22 cellular contexts compared by ENCODE assay signal in the genomic region with DNA sequence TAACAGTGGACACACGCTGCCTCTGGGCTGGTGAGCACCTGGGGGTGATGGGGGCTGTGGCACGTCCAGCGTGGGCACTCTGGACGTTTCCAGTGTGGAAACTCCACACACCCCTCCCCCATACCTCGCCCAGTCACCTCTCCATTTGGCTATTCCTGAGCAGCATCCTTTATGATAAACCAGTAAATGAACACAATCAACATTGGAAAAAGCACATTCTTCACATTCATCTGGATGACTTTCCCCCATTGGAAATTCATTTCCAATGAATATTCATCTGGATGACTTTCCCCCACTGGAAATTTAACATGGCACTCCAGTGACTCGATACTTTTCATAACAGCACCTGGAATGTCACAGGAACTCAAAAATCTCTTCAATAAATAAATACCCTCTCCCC.
DNase-seq lines count a peak whose midpoint lies in the region; ATAC-seq and TF ChIP-seq lines count a peak whose summit lies in the region.
"Had no signal": no experiment of that assay in that cellular context is flagged by ENCODE, and none has a peak within 500 bp of the region (broad histone marks: within the 10 kb centered on the region; RNA-seq: fewer than 3 reads in every experiment).

No MANE protein-coding gene starts in this region.

- H3K23me2 ChIP-seq in H9 (ENCODE audit: insufficient read length, low read depth, low read length, poor library complexity, severe bottlenecking) = no peaks in the 10 kb centered on the region

- H3K27ac ChIP-seq in BLaER1 = no peak overlapping the region
- H3K27ac ChIP-seq in H9 (ENCODE audit: insufficient read length, low read depth, low read length) = no peak overlapping the region
- no peak overlapping the region for H3K27ac ChIP-seq in endodermal cell (ENCODE audit: low read depth, low read length)
- H3K27ac ChIP-seq: SJSA1 had no signal

- no peak for TF ChIP-seq CTCF in H9 (conservative IDR thresholded peaks at IDR 0.05)
- TF ChIP-seq CTCF in endodermal cell (conservative IDR thresholded peaks at IDR 0.05) = no peak
- TF ChIP-seq CTCF in neural crest cell (conservative IDR thresholded peaks at IDR 0.05) = no peak
- TF ChIP-seq CTCF in GM13976 (IDR thresholded peaks at IDR 0.05; ENCODE audit: borderline replicate concordance, control extremely low read depth, extremely low read depth, insufficient read depth, missing control alignments) = no peak

- in situ Hi-C loops in GM13976 (cut with MboI; ENCODE audit: low sequenced_read_pairs, unreplicated experiment) = no loop called here

- no peak overlapping the region for H4K91ac ChIP-seq in H9 (ENCODE audit: insufficient read length, low read depth, low read length)

- no peaks in the 10 kb centered on the region for H3K27me3 Mint-ChIP-seq in H9 (ENCODE audit: low read depth)
- no peaks in the 10 kb centered on the region for H3K27me3 Mint-ChIP-seq in endodermal cell (ENCODE audit: insufficient read depth)
- H3K27me3 Mint-ChIP-seq in neural crest cell (ENCODE audit: low read depth) = no peaks in the 10 kb centered on the region

- DNase-seq in H9 (no peak), endodermal cell (no peak), neural crest cell (ENCODE audit: low read depth, low spot score) (no peak), AML-193 (lab: John Stamatoyannopoulos, UW) (no peak), GM13976 (ENCODE audit: low spot score) (no peak), NCI-H1105 treated with DMSO at 0.1 percent for 48 hours (lab: John Stamatoyannopoulos, UW) (no peak)
- DNase-seq: 8988T, GF-D8, MM.1S, NCI-H1048, NCI-H1436, NCI-H187 treated with DMSO at 0.1 percent for 48 hours, NCI-H2107, NCI-H446 treated with DMSO at 0.1 percent for 48 hours, NCI-H526 treated with DMSO at 0.1 percent for 48 hours, OCI-M1 had no signal

- no peak overlapping the region for H3T11ph ChIP-seq in H9 (ENCODE audit: low read length)

- no peak overlapping the region for H4K5ac ChIP-seq in H9 (ENCODE audit: insufficient read length, low read depth, low read length)

- ATAC-seq in GM18517 (IDR thresholded peaks at IDR 0.05; ENCODE audit: unreplicated experiment) = no peak
- ATAC-seq: K562, Right ventricle myocardium inferior had no signal

- no peak overlapping the region for H2BK12ac ChIP-seq in H9 (ENCODE audit: insufficient read length, low read depth, low read length)

- no peak overlapping the region for H3K23ac ChIP-seq in H9 (ENCODE audit: insufficient read length, low read depth, low read length)

- no peak overlapping the region for H2BK5ac ChIP-seq in H9 (ENCODE audit: insufficient read length, low read length)

- H3K4me1 ChIP-seq in BLaER1 (peaks cover 68% of the 10 kb centered on the region), H9 (ENCODE audit: insufficient read depth, low read length) (peaks cover 2% of the 10 kb centered on the region), endodermal cell (ENCODE audit: control insufficient read depth, insufficient read depth, low read length) (peaks cover 11% of the 10 kb centered on the region)
- H3K4me1 ChIP-seq: SJSA1 had no signal

- H2AK5ac ChIP-seq in H9 (ENCODE audit: insufficient read length, low read length) = no peak overlapping the region

- no peak overlapping the region for H3K56ac ChIP-seq in H9 (ENCODE audit: insufficient read length, low read depth, low read length)

- H4K20me1 ChIP-seq in BLaER1 (no peaks in the 10 kb centered on the region), H9 (ENCODE audit: control insufficient read depth, insufficient read depth, insufficient read length) (no peaks in the 10 kb centered on the region)

- H3K79me1 ChIP-seq in H9 (ENCODE audit: insufficient read depth, low read depth, low read length, poor library complexity, severe bottlenecking) = no peaks in the 10 kb centered on the region

- H2BK20ac ChIP-seq in H9 (ENCODE audit: low read depth, low read length, poor library complexity, severe bottlenecking) = no peak overlapping the region

- no peak overlapping the region for H3K9ac ChIP-seq in BLaER1
- no peak overlapping the region for H3K9ac ChIP-seq in H9 (ENCODE audit: extremely low read depth, insufficient read length, low read length)
- H3K9ac ChIP-seq in endodermal cell (ENCODE audit: extremely low read depth, low read length, poor library complexity, severe bottlenecking) = no peak overlapping the region

- peak overlapping the region; percentile 1 for H3K18ac ChIP-seq in H9 (ENCODE audit: insufficient read length, low read depth, low read length)

- no peak overlapping the region for H3K4me3 Mint-ChIP-seq in H9
- no peak overlapping the region for H3K4me3 Mint-ChIP-seq in endodermal cell
- H3K4me3 Mint-ChIP-seq in neural crest cell = no peak overlapping the region
- H3K4me3 Mint-ChIP-seq: CD14-positive monocyte had no signal

- H3K27ac Mint-ChIP-seq in H9 = peak overlapping the region in 2 of 3 experiments; percentile 68 to 91; a peak in 1 of 7 replicates
- H3K27ac Mint-ChIP-seq in endodermal cell = peak overlapping the region; percentile 66
- peak overlapping the region; percentile 23 for H3K27ac Mint-ChIP-seq in neural crest cell (ENCODE audit: unreplicated experiment)

- H3K4me1 Mint-ChIP-seq in H9 (peaks cover 24% of the 10 kb centered on the region in 2 experiments), endodermal cell (peaks cover 54% of the 10 kb centered on the region), neural crest cell (no peaks in the 10 kb centered on the region)

- H4K8ac ChIP-seq in H9 (replicated peaks; ENCODE audit: insufficient read length, low read depth, low read length) = no peak overlapping the region

- H3K14ac ChIP-seq in H9 (ENCODE audit: insufficient read depth, low read length) = 0 out of 2 replicates have a peak overlapping the region, but pooled peaks have one; percentile 64

- WGBS in H9 (ENCODE audit: extremely low coverage, insufficient read length, low lambda C conversion rate) = no CpG with 5 or more reads among the region's 6 CpGs
- 90 to 94% methylated on average over 3 to 6 of the region's 6 CpGs for WGBS in endodermal cell (ENCODE audit: insufficient coverage in 1 of 2, insufficient read length in 1 of 2), 2 experiments

- peaks cover 1 to 2% of the 10 kb centered on the region in 2 experiments; a peak in 2 of 5 replicates for H3K9me3 Mint-ChIP-seq in H9
- H3K9me3 Mint-ChIP-seq in endodermal cell = peaks cover 2% of the 10 kb centered on the region
- H3K9me3 Mint-ChIP-seq in neural crest cell = no peaks in the 10 kb centered on the region

- H2BK15ac ChIP-seq in H9 (ENCODE audit: low read depth, low read length) = no peak overlapping the region

- H3K27me3 ChIP-seq in BLaER1 (no peaks in the 10 kb centered on the region), H9 (ENCODE audit: insufficient read depth, low read length) (no peaks in the 10 kb centered on the region), endodermal cell (ENCODE audit: control insufficient read depth, insufficient read depth, low read length, poor library complexity, severe bottlenecking) (no peaks in the 10 kb centered on the region)
- H3K27me3 ChIP-seq: SJSA1 had no signal

- H3K4me2 ChIP-seq in BLaER1 (peak overlapping the region; percentile 61), H9 (ENCODE audit: insufficient read depth, insufficient read length, low read length) (no peak overlapping the region)

- H2AFZ ChIP-seq in H9 (ENCODE audit: low read length) = no peak overlapping the region

- peaks cover 12% of the 10 kb centered on the region; the same call in 1 of the 2 replicates for H3K36me3 ChIP-seq in BLaER1
- H3K36me3 ChIP-seq in endodermal cell (ENCODE audit: control insufficient read depth, insufficient read depth, low read length) = peaks cover 6% of the 10 kb centered on the region
- H3K36me3 ChIP-seq: SJSA1 had no signal

- no peak overlapping the region for H3K4me3 ChIP-seq in BLaER1
- no peak overlapping the region for H3K4me3 ChIP-seq in endodermal cell (ENCODE audit: low read length)
- H3K4me3 ChIP-seq: K562, SJSA1 had no signal

- H3K36me3 Mint-ChIP-seq in H9 (ENCODE audit: insufficient read depth in 1 of 3, low read depth in 3 of 3) (peaks cover 1 to 11% (median 9%) of the 10 kb centered on the region in 3 experiments), endodermal cell (ENCODE audit: low read depth) (peaks cover 26% of the 10 kb centered on the region), neural crest cell (ENCODE audit: low read depth) (peaks cover 6% of the 10 kb centered on the region)

- 0 out of 2 replicates have a peak, but pooled peaks cover under 1% of the 10 kb centered on the region for H3K9me3 ChIP-seq in BLaER1
- H3K9me3 ChIP-seq in H9 (ENCODE audit: control insufficient read depth, low read depth, low read length) = no peaks in the 10 kb centered on the region
- peaks cover 3% of the 10 kb centered on the region for H3K9me3 ChIP-seq in endodermal cell (ENCODE audit: control insufficient read depth, low read length)
- H3K9me3 ChIP-seq: SJSA1 had no signal

- no peak overlapping the region for H3K4ac ChIP-seq in H9 (ENCODE audit: low read depth, low read length)

- no peak overlapping the region for H2BK120ac ChIP-seq in H9 (ENCODE audit: low read depth, low read length, poor library complexity, severe bottlenecking)

- H3K79me2 ChIP-seq in H9 (ENCODE audit: insufficient read depth, low read length) = no peaks in the 10 kb centered on the region

Comparison
In these comparisons a context has a peak if more than half of its experiments do, and no peak if none do; other contexts are left out.
1. H3K27ac Mint-ChIP-seq: peak in every context shown above with its lines; median percentile 80 in H9; 66 in endodermal cell; 23 in neural crest cell.